3 cellular contexts compared by ENCODE assay signal in genomic region chr19:39631626-39632025, GRCh38.
TF ChIP-seq lines count a peak whose summit lies in the region.

No MANE protein-coding gene starts in this region.

TF ChIP-seq in A549, 52 proteins besides CTCF, POLR2A, EP300 and RAD21:
- TF ChIP-seq NPAS2 (CRISPR knock-in tag; IDR thresholded peaks at IDR 0.05; ENCODE audit: borderline replicate concordance) (no peak), ATOH8 (CRISPR knock-in tag; IDR thresholded peaks at IDR 0.05; ENCODE audit: low read depth) (no peak), RNF2 (IDR thresholded peaks at IDR 0.05; ENCODE audit: borderline replicate concordance, low read depth) (no peak), FOSB (CRISPR knock-in tag; IDR thresholded peaks at IDR 0.05) (no peak), TP53 (CRISPR knock-in tag; IDR thresholded peaks at IDR 0.05) (no peak), EHF (CRISPR knock-in tag; IDR thresholded peaks at IDR 0.05) (no peak), POLR2AphosphoS2 (conservative IDR thresholded peaks at IDR 0.05; ENCODE audit: low read length) (no peak), ZSCAN20 (CRISPR knock-in tag; IDR thresholded peaks at IDR 0.05) (no peak), NR3C1 (IDR thresholded peaks at IDR 0.05) (no peak), FOXS1 (CRISPR knock-in tag; IDR thresholded peaks at IDR 0.05) (no peak), ZFP36 (IDR thresholded peaks at IDR 0.05; ENCODE audit: borderline replicate concordance, partially characterized antibody) (no peak), JUNB (IDR thresholded peaks at IDR 0.05) (no peak), TFCP2L1 (CRISPR knock-in tag; IDR thresholded peaks at IDR 0.05) (no peak), RFX5 (IDR thresholded peaks at IDR 0.05) (no peak)
TF ChIP-seq in A549: peak in this region for 0.

TF ChIP-seq in H1, 55 proteins besides CTCF, POLR2A, EP300 and RAD21:
- no peak for TF ChIP-seq CHD1 (IDR thresholded peaks at IDR 0.05; ENCODE audit: low read depth, low read length)
- no peak for TF ChIP-seq HDAC6 (IDR thresholded peaks at IDR 0.05; ENCODE audit: low read depth, low read length)
- no peak for TF ChIP-seq POLR2AphosphoS5 (IDR thresholded peaks at IDR 0.05; ENCODE audit: low read depth, low read length)
- peak; percentile 66 for TF ChIP-seq TEAD4 (IDR thresholded peaks at IDR 0.05; ENCODE audit: low read depth, low read length)
- no peak for TF ChIP-seq SP4 (IDR thresholded peaks at IDR 0.05; ENCODE audit: low read length)
- no peak for TF ChIP-seq ASH2L (IDR thresholded peaks at IDR 0.05; ENCODE audit: low read length)
TF ChIP-seq in H1: peak in this region for 1.

TF ChIP-seq in SK-N-SH, 30 proteins besides CTCF, POLR2A, EP300 and RAD21:
- TF ChIP-seq EZH2phosphoT487 (IDR thresholded peaks at IDR 0.05; ENCODE audit: borderline replicate concordance, low read depth) (no peak), MEF2A (IDR thresholded peaks at IDR 0.05; ENCODE audit: borderline replicate concordance, low read depth) (no peak), FOXM1 (IDR thresholded peaks at IDR 0.05; ENCODE audit: low read depth) (no peak), TAF1 (IDR thresholded peaks at IDR 0.05; ENCODE audit: borderline replicate concordance, low read depth, low read length) (no peak), NRF1 (IDR thresholded peaks at IDR 0.05; ENCODE audit: low read depth, low read length) (no peak), NFIC (IDR thresholded peaks at IDR 0.05; ENCODE audit: borderline replicate concordance) (no peak)
- TF ChIP-seq, protein P1, sequence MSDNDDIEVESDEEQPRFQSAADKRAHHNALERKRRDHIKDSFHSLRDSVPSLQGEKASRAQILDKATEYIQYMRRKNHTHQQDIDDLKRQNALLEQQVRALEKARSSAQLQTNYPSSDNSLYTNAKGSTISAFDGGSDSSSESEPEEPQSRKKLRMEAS (IDR thresholded peaks at IDR 0.05; ENCODE audit: low read depth): no peak
